ENCODE assay signal across 8 cellular contexts in genomic region chrX:136209016-136209738, GRCh38. TPM values are rescaled to one million over a fixed set of nuclear protein-coding genes. Genes with fewer than 3 reads are reported as not detected.
DNase-seq lines count a peak whose midpoint lies in the region; ATAC-seq and TF ChIP-seq lines count a peak whose summit lies in the region.

No MANE protein-coding gene starts in this region.

- H3K27me3 ChIP-seq in rectal smooth muscle tissue (ENCODE audit: control insufficient read depth, insufficient read depth, low read length): no peaks in the 10 kb centered on the region

- no peak overlapping the region for H3K4me3 Mint-ChIP-seq in HFFc6
- no peak overlapping the region for H3K4me3 Mint-ChIP-seq in activated T-cell treated with anti-CD3 and anti-CD28 coated beads, Interleukin-2, amount 50 U/mL, for 4 hours

- H3K9ac ChIP-seq in rectal smooth muscle tissue (ENCODE audit: low read length): peak overlapping the region; percentile 12

- peak; percentile 74 for TF ChIP-seq CTCF in HFFc6 (IDR thresholded peaks at IDR 0.05)

- H3K27ac ChIP-seq in rectal smooth muscle tissue (ENCODE audit: low read depth, low read length): peak overlapping the region; percentile 77

- peaks cover 21% of the 10 kb centered on the region for H3K4me1 ChIP-seq in rectal smooth muscle tissue (ENCODE audit: control insufficient read depth, insufficient read depth, low read length)

- peaks cover 2% of the 10 kb centered on the region for H3K27me3 Mint-ChIP-seq in HFFc6 (ENCODE audit: insufficient read depth)
- H3K27me3 Mint-ChIP-seq in activated T-cell treated with anti-CD3 and anti-CD28 coated beads, Interleukin-2, amount 50 U/mL, for 4 hours (ENCODE audit: low read depth): no peaks in the 10 kb centered on the region

- peak overlapping the region; percentile 72 for H3K27ac Mint-ChIP-seq in HFFc6

- peaks cover 57% of the 10 kb centered on the region for H3K4me1 Mint-ChIP-seq in HFFc6 (ENCODE audit: low read depth)
- H3K4me1 Mint-ChIP-seq in activated T-cell treated with anti-CD3 and anti-CD28 coated beads, Interleukin-2, amount 50 U/mL, for 4 hours (ENCODE audit: low read depth): peaks cover 17% of the 10 kb centered on the region

- peak; percentile 12 for DNase-seq in CD1c-positive myeloid dendritic cell (ENCODE audit: extremely low spot score)
- DNase-seq in HFFc6: no peak
- peak; percentile 21 for DNase-seq in activated T-cell treated with anti-CD3 and anti-CD28 coated beads, Interleukin-2, amount 50 U/mL, for 4 hours
- peak; percentile 37 for DNase-seq in glomerular visceral epithelial cell (ENCODE audit: extremely low spot score)
- DNase-seq in NCI-H146 (lab: John Stamatoyannopoulos, UW): no peak
- DNase-seq in NCI-H146 treated with DMSO at 0.1 percent for 48 hours (lab: John Stamatoyannopoulos, UW; ENCODE audit: unreplicated experiment): no peak

- H3K36me3 Mint-ChIP-seq in HFFc6 (ENCODE audit: low read depth): peaks cover 18% of the 10 kb centered on the region
- H3K36me3 Mint-ChIP-seq in activated T-cell treated with anti-CD3 and anti-CD28 coated beads, Interleukin-2, amount 50 U/mL, for 4 hours (ENCODE audit: insufficient read depth): peaks cover 2% of the 10 kb centered on the region

- H3K36me3 ChIP-seq in rectal smooth muscle tissue (ENCODE audit: control insufficient read depth, insufficient read depth, low read length): peaks cover 5% of the 10 kb centered on the region

- no peak overlapping the region for H3K4me3 ChIP-seq in rectal smooth muscle tissue (ENCODE audit: low read length)

- no peaks in the 10 kb centered on the region for H3K9me3 Mint-ChIP-seq in HFFc6
- H3K9me3 Mint-ChIP-seq in activated T-cell treated with anti-CD3 and anti-CD28 coated beads, Interleukin-2, amount 50 U/mL, for 4 hours: no peaks in the 10 kb centered on the region

- ATAC-seq in activated T-cell treated with anti-CD3 and anti-CD28 coated beads, Interleukin-2, amount 50 U/mL, for 4 hours: peak in 1 of 2 donors; percentile 32
- ATAC-seq in GM18907 (IDR thresholded peaks at IDR 0.05; ENCODE audit: unreplicated experiment): no peak

RNA-seq across cellular contexts. Expression of gene MAP7D3, which starts 42.0 kb away (rescaled TPM):
- total RNA-seq in HFFc6 (2021; fragmentation: NEBNext Ultra II Directional; extraction: Animal tissue kit (Norgen Biotek cat#: 25700)): 10 to 100 TPM; 26.9 to 30.5 (median 28.7) TPM
- 10 to 100 TPM; 16.9 to 20.4 (median 19.4) TPM for total RNA-seq in activated T-cell treated with anti-CD3 and anti-CD28 coated beads, Interleukin-2, amount 50 U/mL, for 4 hours

Comparison
In these comparisons a context has a peak if more than half of its experiments do, and no peak if none do; other contexts are left out.
1. DNase-seq: peak in CD1c-positive myeloid dendritic cell (single experiment), activated T-cell treated with anti-CD3 and anti-CD28 coated beads, Interleukin-2, amount 50 U/mL, for 4 hours (single experiment) and glomerular visceral epithelial cell (single experiment); none in HFFc6 (single experiment), NCI-H146 (single experiment) and NCI-H146 treated with DMSO at 0.1 percent for 48 hours (single experiment).